ENCODE assay signal across 35 cellular contexts in genomic region chrX:114127005-114127404, GRCh38.
"Had no signal": no experiment of that assay in that cellular context is flagged by ENCODE, and none has a peak within 500 bp of the region (broad histone marks: within the 10 kb centered on the region; RNA-seq: fewer than 3 reads in every experiment).

No MANE protein-coding gene starts in this region.

- DNase-seq: Karpas-422, Kasumi-1, MG63, MM.1S, MV-4-11, NCI-H1048, NCI-H1092, NCI-H1092 treated with DMSO at 0.1 percent for 48 hours, NCI-H1105, NCI-H1105 treated with DMSO at 0.1 percent for 48 hours, NCI-H1417, NCI-H1417 treated with DMSO at 0.1 percent for 48 hours, NCI-H1436, NCI-H1436 treated with DMSO at 0.1 percent for 48 hours, NCI-H146, NCI-H1694, NCI-H1694 treated with DMSO at 0.1 percent for 48 hours, NCI-H187, NCI-H187 treated with DMSO at 0.1 percent for 48 hours, NCI-H1930, NCI-H2029, NCI-H2029 treated with DMSO at 0.1 percent for 48 hours, NCI-H2081, NCI-H2081 treated with DMSO at 0.1 percent for 48 hours, NCI-H2107, NCI-H2171, NCI-H2171 treated with DMSO at 0.1 percent for 48 hours, NCI-H2227 treated with DMSO at 0.1 percent for 48 hours, NCI-H226, NCI-H345, NCI-H446, NCI-H446 treated with DMSO at 0.1 percent for 48 hours, NCI-H510A, NCI-H510A treated with DMSO at 0.1 percent for 48 hours, NCI-H524 had no signal

- H3K9me3 ChIP-seq: MG63 had no signal

- H3K4me3 ChIP-seq: MG63 had no signal

- H3K27me3 ChIP-seq: MG63 had no signal

- H3K36me3 ChIP-seq: MG63 had no signal
